In the genomic region with DNA sequence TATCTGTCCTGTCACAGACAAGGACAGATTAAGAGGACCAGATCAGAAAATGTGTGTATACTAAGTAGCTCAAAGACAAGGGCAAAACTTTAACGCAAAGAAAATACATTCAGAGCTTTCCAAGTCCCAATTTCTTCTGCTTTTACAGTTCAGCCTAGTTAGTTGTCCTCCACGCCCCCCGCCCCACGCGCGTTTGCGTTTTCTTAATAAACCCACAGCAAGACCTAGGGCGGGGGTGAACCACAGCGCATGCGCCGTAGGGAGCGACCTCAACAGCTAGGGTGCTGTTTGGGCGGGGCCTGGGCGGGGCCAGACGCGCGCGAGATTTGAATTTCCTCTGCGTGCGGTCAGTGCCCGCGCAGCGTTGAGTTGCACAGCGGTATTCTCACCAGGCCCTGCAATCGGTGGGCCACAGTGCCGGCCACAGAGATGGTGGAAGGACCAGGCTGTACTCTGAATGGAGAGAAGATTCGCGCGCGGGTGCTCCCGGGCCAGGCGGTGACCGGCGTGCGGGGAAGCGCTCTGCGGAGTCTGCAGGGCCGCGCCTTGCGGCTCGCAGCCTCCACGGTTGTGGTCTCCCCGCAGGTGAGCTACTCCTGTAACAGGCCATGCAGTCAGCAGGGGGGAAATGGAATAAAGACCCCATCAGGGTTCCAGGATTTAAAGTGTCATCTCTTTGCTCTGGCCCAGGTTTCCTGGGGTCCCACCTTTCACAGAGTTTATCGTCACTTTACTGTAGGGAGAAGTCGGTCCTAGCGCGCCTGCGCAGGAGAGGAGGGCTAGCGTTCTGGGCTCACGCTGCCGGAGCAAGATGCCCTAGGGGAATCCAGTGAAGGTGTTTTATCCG, we compare ENCODE assay signal across 1 cellular context.
TF ChIP-seq lines count a peak whose summit lies in the region.

A gene with protein sequence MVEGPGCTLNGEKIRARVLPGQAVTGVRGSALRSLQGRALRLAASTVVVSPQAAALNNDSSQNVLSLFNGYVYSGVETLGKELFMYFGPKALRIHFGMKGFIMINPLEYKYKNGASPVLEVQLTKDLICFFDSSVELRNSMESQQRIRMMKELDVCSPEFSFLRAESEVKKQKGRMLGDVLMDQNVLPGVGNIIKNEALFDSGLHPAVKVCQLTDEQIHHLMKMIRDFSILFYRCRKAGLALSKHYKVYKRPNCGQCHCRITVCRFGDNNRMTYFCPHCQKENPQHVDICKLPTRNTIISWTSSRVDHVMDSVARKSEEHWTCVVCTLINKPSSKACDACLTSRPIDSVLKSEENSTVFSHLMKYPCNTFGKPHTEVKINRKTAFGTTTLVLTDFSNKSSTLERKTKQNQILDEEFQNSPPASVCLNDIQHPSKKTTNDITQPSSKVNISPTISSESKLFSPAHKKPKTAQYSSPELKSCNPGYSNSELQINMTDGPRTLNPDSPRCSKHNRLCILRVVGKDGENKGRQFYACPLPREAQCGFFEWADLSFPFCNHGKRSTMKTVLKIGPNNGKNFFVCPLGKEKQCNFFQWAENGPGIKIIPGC (plus strand): TSS at position 350 of the 847 bp plus-strand sequence. CDS start 80 bp downstream, at position 430.

TF ChIP-seq in HepG2, 621 proteins besides CTCF, POLR2A, EP300 and RAD21 (continued from another document and continues in another):
- TF ChIP-seq, protein P1, sequence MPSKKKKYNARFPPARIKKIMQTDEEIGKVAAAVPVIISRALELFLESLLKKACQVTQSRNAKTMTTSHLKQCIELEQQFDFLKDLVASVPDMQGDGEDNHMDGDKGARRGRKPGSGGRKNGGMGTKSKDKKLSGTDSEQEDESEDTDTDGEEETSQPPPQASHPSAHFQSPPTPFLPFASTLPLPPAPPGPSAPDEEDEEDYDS (CRISPR knock-in tag; IDR thresholded peaks at IDR 0.05), result peak; percentile 42; the same call in 1 of the 2 replicates
- TF ChIP-seq THYN1 (CRISPR knock-in tag; IDR thresholded peaks at IDR 0.05; ENCODE audit: borderline replicate concordance, low read depth) (no peak), MYNN (CRISPR knock-in tag; IDR thresholded peaks at IDR 0.05; ENCODE audit: low read depth) (0 out of 2 replicates have a peak, but pooled peaks have one; percentile 53), ISL2 (CRISPR knock-in tag; IDR thresholded peaks at IDR 0.05) (peak; percentile 48; the same call in 1 of the 2 replicates), MEF2D (CRISPR knock-in tag; IDR thresholded peaks at IDR 0.05) (0 out of 2 replicates have a peak, but pooled peaks have one; percentile 39), RBFOX2 (IDR thresholded peaks at IDR 0.05; ENCODE audit: low read depth, low read length) (peak; percentile 74), POLR2AphosphoS2 (IDR thresholded peaks at IDR 0.05; ENCODE audit: low read depth, low read length) (no peak), MTA3 (CRISPR knock-in tag; IDR thresholded peaks at IDR 0.05) (no peak), SRSF1 (optimal IDR thresholded peaks at IDR 0.05; ENCODE audit: low read depth, low read length) (no peak), KDM2A (CRISPR knock-in tag; IDR thresholded peaks at IDR 0.05; ENCODE audit: borderline replicate concordance, low read depth) (peak; percentile 74), ZNF781 (CRISPR knock-in tag; IDR thresholded peaks at IDR 0.05; ENCODE audit: borderline replicate concordance, not compliant biosample characterization) (peak; percentile 91), MAF1 (CRISPR knock-in tag; IDR thresholded peaks at IDR 0.05; ENCODE audit: borderline replicate concordance) (no peak), CENPX (CRISPR knock-in tag; IDR thresholded peaks at IDR 0.05) (no peak), FOXP1 (IDR thresholded peaks at IDR 0.05) (no peak), FOXP1 (CRISPR knock-in tag; IDR thresholded peaks at IDR 0.05) (no peak), PRMT3 (CRISPR knock-in tag; IDR thresholded peaks at IDR 0.05; ENCODE audit: borderline replicate concordance, low read depth) (peak; percentile 77; the same call in 1 of the 2 replicates), YEATS4 (CRISPR knock-in tag; IDR thresholded peaks at IDR 0.05; ENCODE audit: borderline replicate concordance) (peak; percentile 77; the same call in 1 of the 2 replicates), ZKSCAN1 (IDR thresholded peaks at IDR 0.05; ENCODE audit: low read length) (no peak), SMC3 (IDR thresholded peaks at IDR 0.05; ENCODE audit: low read length) (no peak), HNRNPLL (IDR thresholded peaks at IDR 0.05; ENCODE audit: low read depth, low read length, poor library complexity, severe bottlenecking) (peak; percentile 85), SETDB1 (CRISPR knock-in tag; IDR thresholded peaks at IDR 0.05; ENCODE audit: borderline replicate concordance) (no peak), MED1 (CRISPR knock-in tag; IDR thresholded peaks at IDR 0.05) (peak; percentile 45; the same call in 1 of the 2 replicates), BCL6 (CRISPR knock-in tag; IDR thresholded peaks at IDR 0.05) (no peak), CBX5 (CRISPR knock-in tag; IDR thresholded peaks at IDR 0.05; ENCODE audit: borderline replicate concordance) (peak; percentile 72; the same call in 1 of the 2 replicates), ZNF768 (CRISPR knock-in tag; IDR thresholded peaks at IDR 0.05) (peak; percentile 74; the same call in 1 of the 2 replicates), FOXC1 (CRISPR knock-in tag; IDR thresholded peaks at IDR 0.05; ENCODE audit: borderline replicate concordance) (peak; percentile 57; the same call in 1 of the 2 replicates), POLR2G (IDR thresholded peaks at IDR 0.05; ENCODE audit: low read depth, low read length) (peak; percentile 68), BRD4 (CRISPR knock-in tag; IDR thresholded peaks at IDR 0.05) (no peak), SIN3A (IDR thresholded peaks at IDR 0.05; ENCODE audit: borderline replicate concordance, low read depth, low read length) (peak; percentile 99), SRY (CRISPR knock-in tag; IDR thresholded peaks at IDR 0.05) (peak; percentile 41; the same call in 1 of the 2 replicates), EEA1 (CRISPR knock-in tag; IDR thresholded peaks at IDR 0.05; ENCODE audit: borderline replicate concordance) (0 out of 2 replicates have a peak, but pooled peaks have one; percentile 71), NCOR1 (IDR thresholded peaks at IDR 0.05; ENCODE audit: borderline replicate concordance, low read length) (no peak), ZNF367 (CRISPR knock-in tag; IDR thresholded peaks at IDR 0.05; ENCODE audit: borderline replicate concordance) (no peak), CHD2 (IDR thresholded peaks at IDR 0.05; ENCODE audit: low read depth, low read length) (peak; percentile 51; the same call in 1 of the 2 replicates), RCOR2 (CRISPR knock-in tag; IDR thresholded peaks at IDR 0.05) (no peak), TGIF2 (CRISPR knock-in tag; IDR thresholded peaks at IDR 0.05) (peak; percentile 93), PHF5A (CRISPR knock-in tag; IDR thresholded peaks at IDR 0.05; ENCODE audit: low read depth, unreplicated experiment) (no peak), ZNF354B (CRISPR knock-in tag; IDR thresholded peaks at IDR 0.05) (no peak), RXRA (CRISPR knock-in tag; IDR thresholded peaks at IDR 0.05) (peak; percentile 77; the same call in 1 of the 2 replicates), ZNF841 (CRISPR knock-in tag; IDR thresholded peaks at IDR 0.05; ENCODE audit: borderline replicate concordance) (0 out of 2 replicates have a peak, but pooled peaks have one; percentile 52), ERF (CRISPR knock-in tag; IDR thresholded peaks at IDR 0.05) (no peak), GABPB1 (CRISPR knock-in tag; IDR thresholded peaks at IDR 0.05) (peak; percentile 75; the same call in 1 of the 2 replicates)
- TF ChIP-seq, protein P2, sequence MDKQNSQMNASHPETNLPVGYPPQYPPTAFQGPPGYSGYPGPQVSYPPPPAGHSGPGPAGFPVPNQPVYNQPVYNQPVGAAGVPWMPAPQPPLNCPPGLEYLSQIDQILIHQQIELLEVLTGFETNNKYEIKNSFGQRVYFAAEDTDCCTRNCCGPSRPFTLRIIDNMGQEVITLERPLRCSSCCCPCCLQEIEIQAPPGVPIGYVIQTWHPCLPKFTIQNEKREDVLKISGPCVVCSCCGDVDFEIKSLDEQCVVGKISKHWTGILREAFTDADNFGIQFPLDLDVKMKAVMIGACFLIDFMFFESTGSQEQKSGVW (CRISPR knock-in tag; IDR thresholded peaks at IDR 0.05; ENCODE audit: borderline replicate concordance), result no peak
- TF ChIP-seq, protein P3, sequence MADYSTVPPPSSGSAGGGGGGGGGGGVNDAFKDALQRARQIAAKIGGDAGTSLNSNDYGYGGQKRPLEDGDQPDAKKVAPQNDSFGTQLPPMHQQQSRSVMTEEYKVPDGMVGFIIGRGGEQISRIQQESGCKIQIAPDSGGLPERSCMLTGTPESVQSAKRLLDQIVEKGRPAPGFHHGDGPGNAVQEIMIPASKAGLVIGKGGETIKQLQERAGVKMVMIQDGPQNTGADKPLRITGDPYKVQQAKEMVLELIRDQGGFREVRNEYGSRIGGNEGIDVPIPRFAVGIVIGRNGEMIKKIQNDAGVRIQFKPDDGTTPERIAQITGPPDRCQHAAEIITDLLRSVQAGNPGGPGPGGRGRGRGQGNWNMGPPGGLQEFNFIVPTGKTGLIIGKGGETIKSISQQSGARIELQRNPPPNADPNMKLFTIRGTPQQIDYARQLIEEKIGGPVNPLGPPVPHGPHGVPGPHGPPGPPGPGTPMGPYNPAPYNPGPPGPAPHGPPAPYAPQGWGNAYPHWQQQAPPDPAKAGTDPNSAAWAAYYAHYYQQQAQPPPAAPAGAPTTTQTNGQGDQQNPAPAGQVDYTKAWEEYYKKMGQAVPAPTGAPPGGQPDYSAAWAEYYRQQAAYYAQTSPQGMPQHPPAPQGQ (CRISPR knock-in tag; IDR thresholded peaks at IDR 0.05; ENCODE audit: borderline replicate concordance), result no peak
- TF ChIP-seq, protein P4, sequence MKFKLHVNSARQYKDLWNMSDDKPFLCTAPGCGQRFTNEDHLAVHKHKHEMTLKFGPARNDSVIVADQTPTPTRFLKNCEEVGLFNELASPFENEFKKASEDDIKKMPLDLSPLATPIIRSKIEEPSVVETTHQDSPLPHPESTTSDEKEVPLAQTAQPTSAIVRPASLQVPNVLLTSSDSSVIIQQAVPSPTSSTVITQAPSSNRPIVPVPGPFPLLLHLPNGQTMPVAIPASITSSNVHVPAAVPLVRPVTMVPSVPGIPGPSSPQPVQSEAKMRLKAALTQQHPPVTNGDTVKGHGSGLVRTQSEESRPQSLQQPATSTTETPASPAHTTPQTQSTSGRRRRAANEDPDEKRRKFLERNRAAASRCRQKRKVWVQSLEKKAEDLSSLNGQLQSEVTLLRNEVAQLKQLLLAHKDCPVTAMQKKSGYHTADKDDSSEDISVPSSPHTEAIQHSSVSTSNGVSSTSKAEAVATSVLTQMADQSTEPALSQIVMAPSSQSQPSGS (CRISPR knock-in tag; IDR thresholded peaks at IDR 0.05), result no peak
- TF ChIP-seq, protein P5, sequence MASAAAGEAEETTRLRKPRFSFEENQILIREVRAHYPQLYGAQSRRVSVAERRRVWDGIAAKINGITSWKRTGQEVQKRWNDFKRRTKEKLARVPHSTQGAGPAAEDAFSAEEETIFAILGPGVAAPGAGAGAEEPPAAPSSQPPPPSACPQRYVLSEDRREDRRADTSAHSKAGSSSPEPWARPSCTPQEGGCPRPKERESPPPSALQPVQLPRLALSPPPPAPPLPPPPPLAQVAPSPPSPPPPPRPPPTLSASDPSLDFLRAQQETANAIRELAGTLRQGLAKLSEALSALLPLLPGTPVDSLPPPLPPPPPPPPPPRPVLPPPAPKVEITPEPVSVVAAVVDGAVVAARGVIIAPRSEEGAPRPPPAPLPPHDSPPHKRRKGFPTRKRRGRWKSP (CRISPR knock-in tag; IDR thresholded peaks at IDR 0.05), result peak; percentile 95
- TF ChIP-seq, protein P6, sequence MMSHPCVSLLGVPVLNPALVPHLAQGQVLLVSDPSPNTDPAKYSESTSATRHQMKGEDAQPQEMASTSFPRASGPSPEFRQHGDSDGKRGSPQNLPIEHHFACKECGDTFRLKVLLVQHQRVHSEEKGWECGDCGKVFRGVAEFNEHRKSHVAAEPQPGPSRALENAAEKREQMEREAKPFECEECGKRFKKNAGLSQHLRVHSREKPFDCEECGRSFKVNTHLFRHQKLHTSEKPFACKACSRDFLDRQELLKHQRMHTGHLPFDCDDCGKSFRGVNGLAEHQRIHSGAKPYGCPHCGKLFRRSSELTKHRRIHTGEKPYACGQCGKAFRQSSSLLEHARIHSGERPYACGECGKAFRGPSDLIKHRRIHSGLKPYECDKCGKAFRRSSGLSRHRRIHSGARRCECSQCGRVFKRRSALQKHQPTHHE (CRISPR knock-in tag; IDR thresholded peaks at IDR 0.05; ENCODE audit: borderline replicate concordance), result peak; percentile 74; the same call in 1 of the 2 replicates
- TF ChIP-seq, protein P7, sequence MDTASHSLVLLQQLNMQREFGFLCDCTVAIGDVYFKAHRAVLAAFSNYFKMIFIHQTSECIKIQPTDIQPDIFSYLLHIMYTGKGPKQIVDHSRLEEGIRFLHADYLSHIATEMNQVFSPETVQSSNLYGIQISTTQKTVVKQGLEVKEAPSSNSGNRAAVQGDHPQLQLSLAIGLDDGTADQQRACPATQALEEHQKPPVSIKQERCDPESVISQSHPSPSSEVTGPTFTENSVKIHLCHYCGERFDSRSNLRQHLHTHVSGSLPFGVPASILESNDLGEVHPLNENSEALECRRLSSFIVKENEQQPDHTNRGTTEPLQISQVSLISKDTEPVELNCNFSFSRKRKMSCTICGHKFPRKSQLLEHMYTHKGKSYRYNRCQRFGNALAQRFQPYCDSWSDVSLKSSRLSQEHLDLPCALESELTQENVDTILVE (CRISPR knock-in tag; IDR thresholded peaks at IDR 0.05), result 0 out of 2 replicates have a peak, but pooled peaks have one; percentile 32
- TF ChIP-seq, protein P8, sequence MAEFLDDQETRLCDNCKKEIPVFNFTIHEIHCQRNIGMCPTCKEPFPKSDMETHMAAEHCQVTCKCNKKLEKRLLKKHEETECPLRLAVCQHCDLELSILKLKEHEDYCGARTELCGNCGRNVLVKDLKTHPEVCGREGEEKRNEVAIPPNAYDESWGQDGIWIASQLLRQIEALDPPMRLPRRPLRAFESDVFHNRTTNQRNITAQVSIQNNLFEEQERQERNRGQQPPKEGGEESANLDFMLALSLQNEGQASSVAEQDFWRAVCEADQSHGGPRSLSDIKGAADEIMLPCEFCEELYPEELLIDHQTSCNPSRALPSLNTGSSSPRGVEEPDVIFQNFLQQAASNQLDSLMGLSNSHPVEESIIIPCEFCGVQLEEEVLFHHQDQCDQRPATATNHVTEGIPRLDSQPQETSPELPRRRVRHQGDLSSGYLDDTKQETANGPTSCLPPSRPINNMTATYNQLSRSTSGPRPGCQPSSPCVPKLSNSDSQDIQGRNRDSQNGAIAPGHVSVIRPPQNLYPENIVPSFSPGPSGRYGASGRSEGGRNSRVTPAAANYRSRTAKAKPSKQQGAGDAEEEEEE (CRISPR knock-in tag; IDR thresholded peaks at IDR 0.05; ENCODE audit: borderline replicate concordance), result 0 out of 2 replicates have a peak, but pooled peaks have one; percentile 86
- TF ChIP-seq, protein P9, sequence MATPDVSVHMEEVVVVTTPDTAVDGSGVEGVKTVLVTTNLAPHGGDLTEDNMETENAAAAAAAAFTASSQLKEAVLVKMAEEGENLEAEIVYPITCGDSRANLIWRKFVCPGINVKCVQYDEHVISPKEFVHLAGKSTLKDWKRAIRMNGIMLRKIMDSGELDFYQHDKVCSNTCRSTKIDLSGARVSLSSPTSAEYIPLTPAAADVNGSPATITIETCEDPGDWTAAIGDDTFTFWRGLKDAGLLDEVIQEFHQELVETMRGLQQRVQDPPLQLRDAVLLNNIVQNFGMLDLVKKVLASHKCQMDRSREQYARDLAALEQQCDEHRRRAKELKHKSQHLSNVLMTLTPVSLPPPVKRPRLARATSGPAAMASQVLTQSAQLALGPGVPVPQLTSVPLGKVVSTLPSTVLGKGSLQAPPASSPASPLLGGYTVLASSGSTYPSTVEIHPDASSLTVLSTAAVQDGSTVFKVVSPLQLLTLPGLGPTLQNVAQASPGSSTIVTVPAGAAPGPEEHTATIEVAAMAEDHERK (CRISPR knock-in tag; IDR thresholded peaks at IDR 0.05; ENCODE audit: low read depth), result no peak
